ENCODE assay signal across 10 cellular contexts in genomic region chr1:41164727-41165126, GRCh38.
"Had no signal": no experiment of that assay in that cellular context is flagged by ENCODE, and none has a peak within 500 bp of the region (broad histone marks: within the 10 kb centered on the region; RNA-seq: fewer than 3 reads in every experiment).

No MANE protein-coding gene starts in this region.

- H3K9ac ChIP-seq: GM23248 had no signal

- H3K4me1 ChIP-seq: HAP-1 had no signal

- H3K4me3 Mint-ChIP-seq: GM23338, H9, HFFc6 had no signal

- H3K4me3 ChIP-seq: GM23248, GM23338, HAP-1 had no signal

- H3K9me3 ChIP-seq: HAP-1 had no signal

- FAIRE-seq: H1 had no signal

- ATAC-seq: GM23338, HCT116 had no signal

- H3K27ac Mint-ChIP-seq: GM23338, H9, HFFc6 had no signal

- H3K4me1 Mint-ChIP-seq: GM23338, H9 had no signal

- H3K27ac ChIP-seq: GM23248 had no signal

- DNase-seq: GM23248, GOT3, H7, H9, HCEC 1CT, HFFc6 had no signal

- H2AFZ ChIP-seq: GM23248, GM23338 had no signal

- H3K4me2 ChIP-seq: GM23338 had no signal
